In genomic region chr4:75087865-75088264, GRCh38 we compare ENCODE assay signal across 1 cellular context.
TF ChIP-seq lines count a peak whose summit lies in the region.

No MANE protein-coding gene starts in this region.

TF ChIP-seq in GM12878, 131 proteins besides CTCF, POLR2A, EP300 and RAD21 (continued from another document):
- TF ChIP-seq ETV6 (conservative IDR thresholded peaks at IDR 0.05 in 1 of 2, IDR thresholded peaks at IDR 0.05 in 1 of 2; ENCODE audit: borderline replicate concordance in 1 of 2, low read depth in 1 of 2) = no peak
- TF ChIP-seq MEF2A (IDR thresholded peaks at IDR 0.05; ENCODE audit: insufficient read depth, low read depth, low read length) = peak; percentile 88
- no peak for TF ChIP-seq PRDM15 (CRISPR knock-in tag; IDR thresholded peaks at IDR 0.05)
- no peak for TF ChIP-seq NFXL1 (IDR thresholded peaks at IDR 0.05; ENCODE audit: borderline replicate concordance)
- TF ChIP-seq NFIC (IDR thresholded peaks at IDR 0.05; ENCODE audit: low read depth, low read length) = peak; percentile 60; the same call in 1 of the 2 replicates
- no peak for TF ChIP-seq BACH1 (IDR thresholded peaks at IDR 0.05; ENCODE audit: borderline replicate concordance)
- TF ChIP-seq JUND (IDR thresholded peaks at IDR 0.05; ENCODE audit: low read depth, low read length) = no peak
- no peak for TF ChIP-seq PAX8 (IDR thresholded peaks at IDR 0.05)
- no peak for TF ChIP-seq EZH2 (IDR thresholded peaks at IDR 0.05; ENCODE audit: borderline replicate concordance, control insufficient read depth, low read depth, low read length)
- no peak for TF ChIP-seq TAF1 (IDR thresholded peaks at IDR 0.05; ENCODE audit: borderline replicate concordance, low read depth, low read length)
- no peak for TF ChIP-seq USF1 (IDR thresholded peaks at IDR 0.05; ENCODE audit: borderline replicate concordance, extremely low read length, insufficient read depth, low read depth, low read length)
- no peak for TF ChIP-seq SMC3 (IDR thresholded peaks at IDR 0.05; ENCODE audit: borderline replicate concordance, low read length)
- TF ChIP-seq JUNB (IDR thresholded peaks at IDR 0.05) = peak; percentile 40
- no peak for TF ChIP-seq KDM1A (IDR thresholded peaks at IDR 0.05; ENCODE audit: borderline replicate concordance)
